In the genomic region with DNA sequence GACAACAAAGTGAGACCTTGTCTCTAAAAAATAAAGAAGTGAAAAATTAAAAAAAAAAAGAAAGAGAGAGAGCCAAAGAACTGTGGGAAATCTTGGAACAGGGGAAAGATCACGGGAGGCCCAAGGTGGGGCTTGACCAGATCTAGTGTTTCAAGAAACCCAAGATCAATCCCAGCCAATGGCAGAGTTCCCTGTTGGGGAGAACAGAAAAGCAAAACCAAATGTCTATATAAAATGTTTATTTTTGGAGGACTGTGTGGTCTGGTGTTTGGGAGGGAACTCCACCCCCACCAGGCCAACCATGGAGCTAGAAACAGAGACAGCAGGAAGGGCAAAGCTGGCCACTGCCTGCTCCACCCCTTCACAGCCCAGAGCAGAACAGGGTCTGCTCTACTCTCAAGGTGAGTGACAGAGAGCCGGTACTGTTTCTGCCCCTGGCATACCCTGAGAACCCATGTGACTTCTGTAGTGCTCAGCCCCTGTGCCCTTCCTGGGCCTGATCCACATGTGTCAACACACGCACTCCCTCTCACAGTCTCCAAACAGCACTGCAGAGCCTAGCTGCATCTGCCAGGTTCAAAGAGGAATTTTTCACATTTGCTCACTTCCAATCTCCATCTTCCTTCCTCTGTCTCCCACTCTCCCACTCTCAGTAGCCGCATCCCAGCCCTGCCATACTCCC, we compare ENCODE assay signal across 1 cellular context.
TF ChIP-seq lines count a peak whose summit lies in the region.

No MANE protein-coding gene starts in this region.

TF ChIP-seq in H1, 55 proteins besides CTCF, POLR2A, EP300 and RAD21:
- TF ChIP-seq ATF2 (IDR thresholded peaks at IDR 0.05; ENCODE audit: low read length) (no peak), CBX5 (IDR thresholded peaks at IDR 0.05; ENCODE audit: low read depth, low read length) (no peak), ASH2L (IDR thresholded peaks at IDR 0.05; ENCODE audit: low read length) (no peak), NANOG (IDR thresholded peaks at IDR 0.05; ENCODE audit: insufficient read depth, low read depth, low read length, poor library complexity, severe bottlenecking) (no peak), HDAC2 (IDR thresholded peaks at IDR 0.05; ENCODE audit: borderline replicate concordance in 1 of 2, low read depth in 2 of 2, low read length in 2 of 2) (no peak), NRF1 (IDR thresholded peaks at IDR 0.05; ENCODE audit: low read depth, low read length) (no peak), CTBP2 (IDR thresholded peaks at IDR 0.05; ENCODE audit: borderline replicate concordance, insufficient read depth, insufficient read length, low read length) (no peak), JUN (IDR thresholded peaks at IDR 0.05; ENCODE audit: low read depth, low read length) (no peak), RXRA (IDR thresholded peaks at IDR 0.05; ENCODE audit: insufficient read depth, low read depth, low read length) (no peak), POU5F1 (IDR thresholded peaks at IDR 0.05; ENCODE audit: low read depth, low read length) (no peak), SRF (IDR thresholded peaks at IDR 0.05; ENCODE audit: low read depth, low read length) (no peak), SIX5 (IDR thresholded peaks at IDR 0.05; ENCODE audit: low read depth, low read length) (no peak), SAP30 (IDR thresholded peaks at IDR 0.05; ENCODE audit: insufficient read depth, insufficient replicate concordance, low read length) (no peak), KDM4A (IDR thresholded peaks at IDR 0.05; ENCODE audit: low read depth, low read length, severe bottlenecking) (no peak), RFX5 (IDR thresholded peaks at IDR 0.05; ENCODE audit: borderline replicate concordance, low read depth, low read length) (no peak), BACH1 (IDR thresholded peaks at IDR 0.05; ENCODE audit: low read length) (no peak), SIRT6 (IDR thresholded peaks at IDR 0.05; ENCODE audit: low read length) (no peak), SP4 (IDR thresholded peaks at IDR 0.05; ENCODE audit: low read length) (no peak), KDM1A (IDR thresholded peaks at IDR 0.05; ENCODE audit: borderline replicate concordance, low read length) (no peak)
